In the genomic region with DNA sequence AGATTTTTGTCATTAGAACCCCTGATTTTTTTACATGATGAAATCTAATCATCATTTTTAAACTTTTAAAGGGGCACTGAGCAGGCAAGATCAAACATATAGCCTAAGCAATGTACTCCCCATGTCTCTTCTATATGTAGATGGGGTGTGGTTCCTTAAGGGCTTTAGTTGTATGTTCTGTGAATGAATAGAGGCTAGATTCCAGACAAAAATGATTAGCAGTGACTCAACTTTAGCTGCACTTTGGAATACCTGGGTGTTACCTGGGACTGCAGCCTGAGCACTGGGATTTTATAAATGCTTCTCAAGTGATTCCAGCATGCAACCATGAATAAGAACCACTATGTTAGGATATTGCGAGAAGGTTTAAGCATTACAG, we compare ENCODE assay signal across 13 cellular contexts.
DNase-seq lines count a peak whose midpoint lies in the region; ATAC-seq, FAIRE-seq and TF ChIP-seq lines count a peak whose summit lies in the region.
"Had no signal": no experiment of that assay in that cellular context is flagged by ENCODE, and none has a peak within 500 bp of the region (broad histone marks: within the 10 kb centered on the region; RNA-seq: fewer than 3 reads in every experiment).

No MANE protein-coding gene starts in this region.

- peak overlapping the region; percentile 77 for H3K27ac Mint-ChIP-seq in activated naive CD8-positive, alpha-beta T cell treated with anti-CD3 and anti-CD28 coated beads, Interleukin-2, amount 50 U/mL, for 24 hours

- no peaks in the 10 kb centered on the region for H3K36me3 ChIP-seq in lower lobe of right lung

- no peaks in the 10 kb centered on the region for H3K27me3 ChIP-seq in lower lobe of right lung (ENCODE audit: low read depth)

- H3K27me3 Mint-ChIP-seq in activated naive CD8-positive, alpha-beta T cell treated with anti-CD3 and anti-CD28 coated beads, Interleukin-2, amount 50 U/mL, for 24 hours: no peaks in the 10 kb centered on the region

- H3K9me3 Mint-ChIP-seq in activated naive CD8-positive, alpha-beta T cell treated with anti-CD3 and anti-CD28 coated beads, Interleukin-2, amount 50 U/mL, for 24 hours: peaks cover 21% of the 10 kb centered on the region

- peaks cover 52% of the 10 kb centered on the region for H3K4me1 Mint-ChIP-seq in activated naive CD8-positive, alpha-beta T cell treated with anti-CD3 and anti-CD28 coated beads, Interleukin-2, amount 50 U/mL, for 24 hours

- FAIRE-seq in GM12891 (lab: Jason Lieb, UNC): no peak

- TF ChIP-seq CTCF in lower lobe of right lung (IDR thresholded peaks at IDR 0.05): no peak

- no peaks in the 10 kb centered on the region for H3K4me1 ChIP-seq in lower lobe of right lung

- H3K27ac ChIP-seq in skin epidermis (peak overlapping the region in 19 of 21 experiments; percentile 6 to 79 (median 60)), lower lobe of right lung (no peak overlapping the region)

- H3K4me3 Mint-ChIP-seq in activated naive CD8-positive, alpha-beta T cell treated with anti-CD3 and anti-CD28 coated beads, Interleukin-2, amount 50 U/mL, for 24 hours: peak overlapping the region; percentile 40

- ATAC-seq in GM18868 (IDR thresholded peaks at IDR 0.05; ENCODE audit: unreplicated experiment) (peak; percentile 5), HG02884 (IDR thresholded peaks at IDR 0.05; ENCODE audit: unreplicated experiment) (peak; percentile 1), lower lobe of right lung (no peak)
- no peak for ATAC-seq in activated naive CD8-positive, alpha-beta T cell treated with anti-CD3 and anti-CD28 coated beads, Interleukin-2, amount 50 U/mL, for 24 hours

- intact Hi-C loops in lower lobe of right lung (cut with DNase I): no loop called here

- H3K4me3 ChIP-seq in skin epidermis (no peak overlapping the region), lower lobe of right lung (no peak overlapping the region)

- TF ChIP-seq POLR2A in GM12891 (IDR thresholded peaks at IDR 0.05; ENCODE audit: low read depth, low read length): no peak

- no peaks in the 10 kb centered on the region for H3K9me3 ChIP-seq in lower lobe of right lung

- H3K36me3 Mint-ChIP-seq in activated naive CD8-positive, alpha-beta T cell treated with anti-CD3 and anti-CD28 coated beads, Interleukin-2, amount 50 U/mL, for 24 hours (ENCODE audit: low read depth): peaks cover 6% of the 10 kb centered on the region

- no peak for DNase-seq in activated naive CD8-positive, alpha-beta T cell treated with anti-CD3 and anti-CD28 coated beads, Interleukin-2, amount 50 U/mL, for 24 hours
- DNase-seq in NCI-H2107 (lab: John Stamatoyannopoulos, UW): no peak
- DNase-seq in lower lobe of right lung: no peak
- DNase-seq in GM12891 (ENCODE audit: insufficient read length, low spot score): no peak
- no peak for DNase-seq in NCI-H2081 (lab: John Stamatoyannopoulos, UW)
- DNase-seq: activated CD4-positive, alpha-beta T cell treated with anti-CD3 and anti-CD28 coated beads for 4 hours; C1 segment of cervical spinal cord; hypothalamus; mesendoderm; stimulated activated CD4-positive, alpha-beta T cell treated with anti-CD3 and anti-CD28 coated beads, Interleukin-4, amount 100 ng/mL, for 4 hours had no signal

TF ChIP-seq in GM12891, 5 proteins besides CTCF, POLR2A, EP300 and RAD21:
- no peak for TF ChIP-seq POLR2AphosphoS5 (IDR thresholded peaks at IDR 0.05; ENCODE audit: low read depth, low read length)
- TF ChIP-seq POU2F2 (IDR thresholded peaks at IDR 0.05; ENCODE audit: low read depth, low read length): no peak
- no peak for TF ChIP-seq TAF1 (IDR thresholded peaks at IDR 0.05; ENCODE audit: low read depth, low read length)
- TF ChIP-seq PAX5 (IDR thresholded peaks at IDR 0.05; ENCODE audit: insufficient read depth, low read length, severe bottlenecking): no peak
- TF ChIP-seq SPI1 (IDR thresholded peaks at IDR 0.05; ENCODE audit: low read depth, low read length): no peak

Comparison
In these comparisons a context has a peak if more than half of its experiments do, and no peak if none do; other contexts are left out.
1. ATAC-seq: peak in GM18868 (single experiment) and HG02884 (single experiment); none in activated naive CD8-positive, alpha-beta T cell treated with anti-CD3 and anti-CD28 coated beads, Interleukin-2, amount 50 U/mL, for 24 hours (single experiment) and lower lobe of right lung (0 of 2).